Comparison of ENCODE assay signal across 16 cellular contexts in genomic region chr14:58082011-58082410, GRCh38.
DNase-seq lines count a peak whose midpoint lies in the region; ATAC-seq and TF ChIP-seq lines count a peak whose summit lies in the region.
"Had no signal": no experiment of that assay in that cellular context is flagged by ENCODE, and none has a peak within 500 bp of the region (broad histone marks: within the 10 kb centered on the region; RNA-seq: fewer than 3 reads in every experiment).

No MANE protein-coding gene starts in this region.

- H3K4me3 ChIP-seq in ACC112 (ENCODE audit: low read depth, low read length) (peak overlapping the region; percentile 44; the same call in 1 of the 2 replicates), choroid plexus epithelial cell (ENCODE audit: low read depth, low read length) (no peak overlapping the region), mesodermal cell (ENCODE audit: extremely low read depth, insufficient read depth, low read length, poor library complexity, severe bottlenecking) (no peak overlapping the region)
- H3K4me3 ChIP-seq: pancreas had no signal

- H3K9me3 ChIP-seq in mesodermal cell (ENCODE audit: control insufficient read depth, low read length) = no peaks in the 10 kb centered on the region
- H3K9me3 ChIP-seq: pancreas had no signal

- DNase-seq in M059J (ENCODE audit: low read depth) (peak; percentile 49), choroid plexus epithelial cell (ENCODE audit: low read depth) (peak; percentile 43), activated gamma-delta T cell treated with Interleukin-2 at 50 U/mL for 16 hours (no peak), NCI-H748 treated with DMSO at 0.1 percent for 48 hours (lab: John Stamatoyannopoulos, UW) (no peak)
- no peak for DNase-seq in stimulated activated CD4-positive, alpha-beta T cell treated with anti-CD3 and anti-CD28 coated beads, Interleukin-1b, Interleukin-23, amount 100 ng/mL, for 48 hours
- DNase-seq: activated naive CD8-positive, alpha-beta T cell treated with anti-CD3 and anti-CD28 coated beads, Interleukin-2, amount 10 ng/mL, durations not matched to agents 7 days and 5 days; AML-193; DND-41; effector CD8-positive, alpha-beta T cell; NCI-H1105; NCI-H526 treated with DMSO at 0.1 percent for 48 hours; pancreas; stimulated activated CD4-positive, alpha-beta T cell treated with anti-CD3 and anti-CD28 coated beads, Interleukin-2, amount 100 ng/mL, for 24 hours had no signal

- ATAC-seq in HG02870 (IDR thresholded peaks at IDR 0.05; ENCODE audit: unreplicated experiment) = no peak

- peak overlapping the region; percentile 93 for H3K27ac ChIP-seq in ACC112 (ENCODE audit: low read depth, low read length)
- peak overlapping the region; percentile 62 for H3K27ac ChIP-seq in mesodermal cell (ENCODE audit: low read depth, low read length, severe bottlenecking)

- TF ChIP-seq CTCF in choroid plexus epithelial cell (conservative IDR thresholded peaks at IDR 0.05; ENCODE audit: low read depth, low read length) = no peak

- H3K4me1 ChIP-seq in ACC112 (ENCODE audit: control insufficient read depth, insufficient read depth, low read length, unreplicated experiment) (peaks cover 31% of the 10 kb centered on the region), mesodermal cell (ENCODE audit: control insufficient read depth, insufficient read depth, low read length, poor library complexity, severe bottlenecking) (peaks cover 17% of the 10 kb centered on the region)

- WGBS in mesodermal cell (ENCODE audit: insufficient coverage in 2 of 2), 2 experiments = no CpG with 5 or more reads among the region's 2 CpGs

- peak overlapping the region; percentile 93 for H2AFZ ChIP-seq in ACC112 (ENCODE audit: low read length, unreplicated experiment)

- H3K27me3 ChIP-seq in ACC112 (ENCODE audit: insufficient read depth, low read length) = peaks cover 6% of the 10 kb centered on the region
- H3K27me3 ChIP-seq: pancreas had no signal

- H3K36me3 ChIP-seq in ACC112 (ENCODE audit: insufficient read depth, low read length) (no peaks in the 10 kb centered on the region), mesodermal cell (ENCODE audit: control insufficient read depth, insufficient read depth, low read length) (no peaks in the 10 kb centered on the region)
- H3K36me3 ChIP-seq: pancreas had no signal

- H3K79me2 ChIP-seq in ACC112 (ENCODE audit: control insufficient read depth, insufficient read depth, low read length, unreplicated experiment) = no peaks in the 10 kb centered on the region

Comparison
In these comparisons a context has a peak if more than half of its experiments do, and no peak if none do; other contexts are left out.
1. DNase-seq: peak in M059J (single experiment) and choroid plexus epithelial cell (single experiment); none in stimulated activated CD4-positive, alpha-beta T cell treated with anti-CD3 and anti-CD28 coated beads, Interleukin-1b, Interleukin-23, amount 100 ng/mL, for 48 hours (single experiment), activated gamma-delta T cell treated with Interleukin-2 at 50 U/mL for 16 hours (single experiment) and NCI-H748 treated with DMSO at 0.1 percent for 48 hours (single experiment).